In the genomic region with DNA sequence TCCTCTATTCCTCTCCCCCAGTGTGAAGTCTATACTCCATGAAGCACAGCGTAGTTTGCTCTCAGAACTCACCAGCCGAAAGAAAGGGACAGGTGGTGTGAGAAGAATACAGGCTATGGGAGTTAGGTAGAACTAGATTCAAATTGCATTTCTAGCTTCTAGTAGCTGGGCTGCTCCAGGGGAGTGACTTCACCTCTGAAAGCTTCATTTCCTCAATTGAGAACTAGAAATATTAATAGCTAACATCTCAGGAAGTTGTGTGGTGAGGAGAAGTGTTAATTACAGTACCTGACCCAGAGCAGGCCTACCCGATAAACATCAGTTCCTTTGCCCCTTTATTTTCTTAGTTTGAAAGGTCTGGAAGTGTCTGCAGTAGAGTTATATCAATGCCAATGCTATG, we compare ENCODE assay signal across 14 cellular contexts.
DNase-seq lines count a peak whose midpoint lies in the region; ATAC-seq, FAIRE-seq and TF ChIP-seq lines count a peak whose summit lies in the region.
"Had no signal": no experiment of that assay in that cellular context is flagged by ENCODE, and none has a peak within 500 bp of the region (broad histone marks: within the 10 kb centered on the region; RNA-seq: fewer than 3 reads in every experiment).

No MANE protein-coding gene starts in this region.

- H3K9me3 ChIP-seq in prostate gland, result no peaks in the 10 kb centered on the region
- H3K9me3 ChIP-seq: Peyer's patch had no signal

- H3K4me1 ChIP-seq in prostate gland (replicated peaks), result no peaks in the 10 kb centered on the region
- H3K4me1 ChIP-seq: Peyer's patch had no signal

- H3K27ac ChIP-seq in prostate gland, result no peak overlapping the region
- H3K27ac ChIP-seq: Peyer's patch had no signal

- peak; percentile 5 for FAIRE-seq in GM12892 (lab: Jason Lieb, UNC)

- DNase-seq in GM12892 (ENCODE audit: insufficient read length) (no peak), prostate gland (ENCODE audit: low spot score) (no peak), iPS-NIHi11 (ENCODE audit: low spot score) (no peak), G401 (ENCODE audit: low spot score) (no peak)
- DNase-seq: activated CD4-positive, alpha-beta T cell treated with anti-CD3 and anti-CD28 coated beads for 36 hours; activated T-cell treated with anti-CD3 and anti-CD28 coated beads, Interleukin-2, amount 50 U/mL, for 24 hours; glutamatergic neuron; NCI-H1092 treated with DMSO at 0.1 percent for 48 hours; Peyer's patch; stimulated activated CD4-positive, alpha-beta T cell treated with anti-CD3 and anti-CD28 coated beads, Interleukin-12 subunit alpha, Interleukin-12 subunit beta, amount 100 ng/mL, for 4 hours had no signal

- no peak for TF ChIP-seq POLR2A in GM12892 (IDR thresholded peaks at IDR 0.05; ENCODE audit: low read depth, low read length)
- no peak for TF ChIP-seq POLR2A in prostate gland (IDR thresholded peaks at IDR 0.05)

- no peaks in the 10 kb centered on the region for H3K36me3 ChIP-seq in prostate gland
- H3K36me3 ChIP-seq: Peyer's patch had no signal

- no peaks in the 10 kb centered on the region for H3K27me3 ChIP-seq in prostate gland (replicated peaks; ENCODE audit: insufficient read depth)
- H3K27me3 ChIP-seq: Peyer's patch had no signal

- WGBS in prostate gland, result 89% methylated on average over 3 of the region's 3 CpGs

- no peak overlapping the region for H3K4me3 ChIP-seq in prostate gland
- H3K4me3 ChIP-seq: Peyer's patch had no signal

- ATAC-seq in GM19438 (IDR thresholded peaks at IDR 0.05; ENCODE audit: low read depth, unreplicated experiment) (peak; percentile 99), HG02763 (IDR thresholded peaks at IDR 0.05; ENCODE audit: unreplicated experiment) (peak; percentile 95), HG03378 (IDR thresholded peaks at IDR 0.05; ENCODE audit: unreplicated experiment) (peak; percentile 100), GM19023 (IDR thresholded peaks at IDR 0.05; ENCODE audit: unreplicated experiment) (no peak)
- ATAC-seq: activated CD4-positive, alpha-beta T cell treated with anti-CD3 and anti-CD28 coated beads for 36 hours had no signal

- in situ Hi-C loops in G401 (cut with HindIII; ENCODE audit: low sequenced_read_pairs), result no loop called here

- intact Hi-C loops in prostate gland (cut with DNase I), result no loop called here

- no peak for TF ChIP-seq CTCF in prostate gland (IDR thresholded peaks at IDR 0.05)
